In the genomic region with DNA sequence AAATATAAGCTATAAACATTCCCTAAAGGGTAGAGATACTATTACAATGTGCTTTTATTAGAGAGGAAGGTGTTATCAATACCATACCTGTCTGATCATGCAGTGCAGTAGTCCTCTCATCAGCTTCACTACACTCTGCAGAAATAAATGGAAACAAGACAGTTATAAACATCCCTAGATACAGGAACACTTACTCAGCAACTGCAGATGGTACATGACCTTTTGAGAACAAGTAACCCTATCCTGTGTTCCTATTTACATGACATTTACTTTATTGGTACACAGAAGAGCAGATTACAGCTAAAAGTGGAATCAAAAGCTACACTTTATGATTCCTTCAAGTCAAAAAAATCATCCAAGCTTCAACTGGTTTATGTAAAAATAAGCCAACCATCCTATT, we compare ENCODE assay signal across 26 cellular contexts. TPM values are rescaled to one million over a fixed set of nuclear protein-coding genes. Genes with fewer than 3 reads are reported as not detected.
DNase-seq lines count a peak whose midpoint lies in the region; ATAC-seq, FAIRE-seq and TF ChIP-seq lines count a peak whose summit lies in the region.
"Had no signal": no experiment of that assay in that cellular context is flagged by ENCODE, and none has a peak within 500 bp of the region (broad histone marks: within the 10 kb centered on the region; RNA-seq: fewer than 3 reads in every experiment).

No MANE protein-coding gene starts in this region.

- no peak for ATAC-seq in A549
- no peak for ATAC-seq in natural killer cell treated with Interleukin-12 subunit alpha and Interleukin-12 subunit beta and Interleukin-15 and Interleukin-18, amount 100 ng/mL, for 72 hours
- ATAC-seq in HG03378 (IDR thresholded peaks at IDR 0.05; ENCODE audit: unreplicated experiment), result no peak
- no peak for ATAC-seq in left ventricle myocardium superior

- H3K4me1 ChIP-seq in A549, result no peaks in the 10 kb centered on the region
- H3K4me1 ChIP-seq in astrocyte (ENCODE audit: insufficient read depth, low read length), result no peaks in the 10 kb centered on the region
- H3K4me1 ChIP-seq in parathyroid adenoma, result peaks cover 4% of the 10 kb centered on the region
- H3K4me1 ChIP-seq in skeletal muscle tissue (ENCODE audit: control insufficient read depth in 3 of 3, insufficient read depth in 3 of 3, low read length in 3 of 3), result peaks cover 0 to 4% (median 3%) of the 10 kb centered on the region in 3 donors
- H3K4me1 ChIP-seq: BE2C; BLaER1 treated with 17β-estradiol and CSF1 and Interleukin-3, amounts not matched to agents 10 nM and 100 nM had no signal

- TF ChIP-seq CTCF in A549 (IDR thresholded peaks at IDR 0.05) (no peak), astrocyte (IDR thresholded peaks at IDR 0.05; ENCODE audit: insufficient read depth, low read depth, low read length) (no peak), parathyroid adenoma (IDR thresholded peaks at IDR 0.05) (no peak)

- H3K4me2 ChIP-seq in A549, result no peak overlapping the region
- H3K4me2 ChIP-seq in astrocyte (ENCODE audit: low read length), result no peak overlapping the region
- H3K4me2 ChIP-seq in parathyroid adenoma (ENCODE audit: low read length), result no peak overlapping the region
- H3K4me2 ChIP-seq: BLaER1 treated with 17β-estradiol and CSF1 and Interleukin-3, amounts not matched to agents 10 nM and 100 nM had no signal

- TF ChIP-seq EP300 in A549 (IDR thresholded peaks at IDR 0.05), result no peak

- no peak overlapping the region for H3K27ac Mint-ChIP-seq in astrocyte (ENCODE audit: unreplicated experiment)
- H3K27ac Mint-ChIP-seq in natural killer cell treated with Interleukin-12 subunit alpha and Interleukin-12 subunit beta and Interleukin-15 and Interleukin-18, amount 100 ng/mL, for 72 hours, result no peak overlapping the region
- H3K27ac Mint-ChIP-seq: CD4-positive, alpha-beta memory T cell had no signal

- DNase-seq in A549 (ENCODE audit: low read depth in 1 of 2, low spot score in 1 of 2) (no peak), astrocyte (ENCODE audit: low read depth) (no peak), CD1c-positive myeloid dendritic cell (ENCODE audit: extremely low spot score) (no peak), left ventricle myocardium superior (no peak)
- no peak for DNase-seq in natural killer cell treated with Interleukin-12 subunit alpha and Interleukin-12 subunit beta and Interleukin-15 and Interleukin-18, amount 100 ng/mL, for 72 hours (ENCODE audit: low spot score)
- DNase-seq: ACHN; AML-193; BE2C; Calu3; CD4-positive, alpha-beta memory T cell; COR-L47; DMS153; DND-41; GM23248; H7; HCEC 1CT had no signal

- TF ChIP-seq RAD21 in A549 (conservative IDR thresholded peaks at IDR 0.05 in 1 of 2, IDR thresholded peaks at IDR 0.05 in 1 of 2), result no peak

- H3K4me1 Mint-ChIP-seq in astrocyte (ENCODE audit: low read depth, unreplicated experiment), result no peaks in the 10 kb centered on the region
- no peaks in the 10 kb centered on the region for H3K4me1 Mint-ChIP-seq in natural killer cell treated with Interleukin-12 subunit alpha and Interleukin-12 subunit beta and Interleukin-15 and Interleukin-18, amount 100 ng/mL, for 72 hours (ENCODE audit: low read depth in 2 of 2)
- H3K4me1 Mint-ChIP-seq: CD4-positive, alpha-beta memory T cell had no signal

- FAIRE-seq in A549 (lab: Jason Lieb, UNC) (peak; percentile 95), astrocyte (lab: Jason Lieb, UNC) (peak; percentile 96)
- FAIRE-seq: A204.1, G401.6, GM12892, H1 had no signal

- H4K20me1 ChIP-seq in astrocyte (ENCODE audit: insufficient read depth, low read length), result no peaks in the 10 kb centered on the region
- H4K20me1 ChIP-seq: BLaER1 treated with 17β-estradiol and CSF1 and Interleukin-3, amounts not matched to agents 10 nM and 100 nM had no signal

- H2AFZ ChIP-seq in astrocyte (ENCODE audit: low read depth, low read length), result no peak overlapping the region
- no peak overlapping the region for H2AFZ ChIP-seq in parathyroid adenoma
- H2AFZ ChIP-seq: GM23248 had no signal

- no peaks in the 10 kb centered on the region for H3K36me3 ChIP-seq in astrocyte (ENCODE audit: insufficient read depth, low read length)
- H3K36me3 ChIP-seq in parathyroid adenoma (ENCODE audit: control insufficient read depth, insufficient read depth, low read length), result no peaks in the 10 kb centered on the region
- H3K36me3 ChIP-seq in skeletal muscle tissue (ENCODE audit: control insufficient read depth in 3 of 3, insufficient read depth in 3 of 3, low read length in 3 of 3), result no peaks in the 10 kb centered on the region
- H3K36me3 ChIP-seq: BE2C; BLaER1 treated with 17β-estradiol and CSF1 and Interleukin-3, amounts not matched to agents 10 nM and 100 nM had no signal

- POLR2A ChIA-PET in A549 (lab: Yijun Ruan, JAX), result no interaction called here

- H3K9ac ChIP-seq in astrocyte (ENCODE audit: low read length) (no peak overlapping the region), parathyroid adenoma (no peak overlapping the region), skeletal muscle tissue (ENCODE audit: low read depth in 1 of 3, low read length in 3 of 3) (no peak overlapping the region)
- H3K9ac ChIP-seq: BLaER1 treated with 17β-estradiol and CSF1 and Interleukin-3, amounts not matched to agents 10 nM and 100 nM; GM23248 had no signal

- H3K79me2 ChIP-seq in astrocyte (ENCODE audit: insufficient read depth, low read length) (no peaks in the 10 kb centered on the region), parathyroid adenoma (no peaks in the 10 kb centered on the region)

- intact Hi-C loops in left ventricle myocardium superior (cut with micrococcal nuclease), result no loop called here

- no peaks in the 10 kb centered on the region for H3K36me3 Mint-ChIP-seq in astrocyte (ENCODE audit: low read depth, unreplicated experiment)
- H3K36me3 Mint-ChIP-seq in natural killer cell treated with Interleukin-12 subunit alpha and Interleukin-12 subunit beta and Interleukin-15 and Interleukin-18, amount 100 ng/mL, for 72 hours, result no peaks in the 10 kb centered on the region
- H3K36me3 Mint-ChIP-seq: CD14-positive monocyte; CD4-positive, alpha-beta memory T cell had no signal

- TF ChIP-seq POLR2A in A549 (IDR thresholded peaks at IDR 0.05; ENCODE audit: low read length), result no peak

- H3K27me3 ChIP-seq in astrocyte (ENCODE audit: insufficient read depth, low read length), result no peaks in the 10 kb centered on the region
- H3K27me3 ChIP-seq in parathyroid adenoma (ENCODE audit: control insufficient read depth, insufficient read depth, low read length), result no peaks in the 10 kb centered on the region
- H3K27me3 ChIP-seq in skeletal muscle tissue (ENCODE audit: control insufficient read depth in 3 of 3, insufficient read depth in 3 of 3, low read length in 3 of 3), result no peaks in the 10 kb centered on the region
- H3K27me3 ChIP-seq: BE2C had no signal

- no peaks in the 10 kb centered on the region for H3K9me3 Mint-ChIP-seq in astrocyte (ENCODE audit: unreplicated experiment)
- H3K9me3 Mint-ChIP-seq in natural killer cell treated with Interleukin-12 subunit alpha and Interleukin-12 subunit beta and Interleukin-15 and Interleukin-18, amount 100 ng/mL, for 72 hours, result no peaks in the 10 kb centered on the region

- H3K27ac ChIP-seq in A549 (no peak overlapping the region), astrocyte (ENCODE audit: low read depth, low read length) (no peak overlapping the region), parathyroid adenoma (peak overlapping the region; percentile 78), skeletal muscle tissue (ENCODE audit: low read depth, low read length) (peak overlapping the region; percentile 58)
- H3K27ac ChIP-seq: 22Rv1; BLaER1 treated with 17β-estradiol and CSF1 and Interleukin-3, amounts not matched to agents 10 nM and 100 nM; GM23248 had no signal

- H3K4me3 ChIP-seq in A549, result no peak overlapping the region
- no peak overlapping the region for H3K4me3 ChIP-seq in astrocyte (ENCODE audit: insufficient read depth, low read depth, low read length)
- no peak overlapping the region for H3K4me3 ChIP-seq in parathyroid adenoma (ENCODE audit: low read depth, low read length)
- no peak overlapping the region for H3K4me3 ChIP-seq in skeletal muscle tissue (ENCODE audit: low read length in 3 of 3)
- H3K4me3 ChIP-seq: BLaER1 treated with 17β-estradiol and CSF1 and Interleukin-3, amounts not matched to agents 10 nM and 100 nM; GM23248 had no signal

- CTCF ChIA-PET in A549 (lab: Yijun Ruan, JAX), result interaction anchor here (0.6 kb wide), 1 partner anchor 1255 kb away, joined by 3 read pairs; no protein-coding TSS in a partner anchor

- H3K9me3 ChIP-seq in A549, result no peaks in the 10 kb centered on the region
- no peaks in the 10 kb centered on the region for H3K9me3 ChIP-seq in astrocyte (ENCODE audit: insufficient read depth, low read depth, low read length)
- H3K9me3 ChIP-seq in parathyroid adenoma (ENCODE audit: control insufficient read depth, low read length), result no peaks in the 10 kb centered on the region
- no peaks in the 10 kb centered on the region for H3K9me3 ChIP-seq in skeletal muscle tissue (ENCODE audit: control insufficient read depth in 3 of 3, low read length in 3 of 3)
- H3K9me3 ChIP-seq: BE2C had no signal

- H3K27me3 Mint-ChIP-seq in astrocyte (ENCODE audit: low read depth, unreplicated experiment), result no peaks in the 10 kb centered on the region
- peaks cover 0 to 2% of the 10 kb centered on the region in 2 donors for H3K27me3 Mint-ChIP-seq in natural killer cell treated with Interleukin-12 subunit alpha and Interleukin-12 subunit beta and Interleukin-15 and Interleukin-18, amount 100 ng/mL, for 72 hours
- H3K27me3 Mint-ChIP-seq: CD4-positive, alpha-beta memory T cell had no signal

- no peak overlapping the region for H3K4me3 Mint-ChIP-seq in astrocyte (ENCODE audit: unreplicated experiment)
- H3K4me3 Mint-ChIP-seq in natural killer cell treated with Interleukin-12 subunit alpha and Interleukin-12 subunit beta and Interleukin-15 and Interleukin-18, amount 100 ng/mL, for 72 hours, result no peak overlapping the region
- H3K4me3 Mint-ChIP-seq: CD14-positive monocyte; CD4-positive, alpha-beta memory T cell had no signal

TF ChIP-seq in A549, 52 proteins besides CTCF, POLR2A, EP300 and RAD21 (continues in another document):
- TF ChIP-seq PHF8 (IDR thresholded peaks at IDR 0.05; ENCODE audit: borderline replicate concordance, low read depth) (no peak), TP53 (CRISPR knock-in tag; IDR thresholded peaks at IDR 0.05) (no peak), FOSB (CRISPR knock-in tag; IDR thresholded peaks at IDR 0.05) (no peak)
- TF ChIP-seq, protein P1, sequence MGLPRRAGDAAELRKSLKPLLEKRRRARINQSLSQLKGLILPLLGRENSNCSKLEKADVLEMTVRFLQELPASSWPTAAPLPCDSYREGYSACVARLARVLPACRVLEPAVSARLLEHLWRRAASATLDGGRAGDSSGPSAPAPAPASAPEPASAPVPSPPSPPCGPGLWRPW (IDR thresholded peaks at IDR 0.05), result no peak

RNA-seq across cellular contexts. Expression of a gene that starts 9.0 kb away (rescaled TPM):
- polyA plus RNA-seq in A549 (2011; rRNA removed), result 35.4 and 46.3 TPM in 2 replicates
- polyA plus RNA-seq in A549 (2012; cell fraction: cytosol; rRNA removed), result 14.8 and 18.1 TPM in 2 replicates
- 15.2 and 20.6 TPM in 2 replicates for polyA plus RNA-seq in A549 (2012; cell fraction: nucleus; rRNA removed)
- polyA plus RNA-seq in A549 (2017; fragmentation: RNase III; extraction: RNeasy Plus Mini Kit Qiagen cat#74134 plus additional on column Dnase treatment), result 18.1 to 19.3 TPM (median 18.3 TPM) in 3 replicates
- polyA minus RNA-seq in A549 (2011; rRNA and poly(A)+ RNA removed), result 32.8 and 35.4 TPM in 2 replicates
- total RNA-seq in astrocyte, result 6.5 and 7.5 TPM in 2 replicates
- 2.6 TPM for total RNA-seq in skeletal muscle tissue
- total RNA-seq in natural killer cell treated with Interleukin-12 subunit alpha and Interleukin-12 subunit beta and Interleukin-15 and Interleukin-18, amount 100 ng/mL, for 72 hours, result 1 to 10 TPM in 1 of 2 donors, under 1 TPM in 1; 0.50 to 2.7 TPM
- 17.3 TPM for total RNA-seq in left ventricle myocardium superior
- polyA plus RNA-seq: CD14-positive monocyte; CD4-positive, alpha-beta memory T cell had no signal

Comparison
In these comparisons a context has a peak if more than half of its experiments do, and no peak if none do; other contexts are left out.
1. H3K27ac ChIP-seq: peak in parathyroid adenoma (single experiment) and skeletal muscle tissue (single experiment); none in A549 (0 of 2) and astrocyte (single experiment).